9 cellular contexts compared by ENCODE assay signal in genomic region chr4:171353535-171353934, GRCh38.
"Had no signal": no experiment of that assay in that cellular context is flagged by ENCODE, and none has a peak within 500 bp of the region (broad histone marks: within the 10 kb centered on the region; RNA-seq: fewer than 3 reads in every experiment).

No MANE protein-coding gene starts in this region.

- H3K9ac ChIP-seq: GM23248 had no signal

- FAIRE-seq: H1, H54, HTR-8/SVneo, K562 had no signal

- DNase-seq: GM23248, H9, HCEC 1CT, IMR-90, KG1 had no signal

- H3K4me3 ChIP-seq: GM23248, K562 had no signal

- H3K27ac ChIP-seq: GM23248 had no signal
